In the genomic region with DNA sequence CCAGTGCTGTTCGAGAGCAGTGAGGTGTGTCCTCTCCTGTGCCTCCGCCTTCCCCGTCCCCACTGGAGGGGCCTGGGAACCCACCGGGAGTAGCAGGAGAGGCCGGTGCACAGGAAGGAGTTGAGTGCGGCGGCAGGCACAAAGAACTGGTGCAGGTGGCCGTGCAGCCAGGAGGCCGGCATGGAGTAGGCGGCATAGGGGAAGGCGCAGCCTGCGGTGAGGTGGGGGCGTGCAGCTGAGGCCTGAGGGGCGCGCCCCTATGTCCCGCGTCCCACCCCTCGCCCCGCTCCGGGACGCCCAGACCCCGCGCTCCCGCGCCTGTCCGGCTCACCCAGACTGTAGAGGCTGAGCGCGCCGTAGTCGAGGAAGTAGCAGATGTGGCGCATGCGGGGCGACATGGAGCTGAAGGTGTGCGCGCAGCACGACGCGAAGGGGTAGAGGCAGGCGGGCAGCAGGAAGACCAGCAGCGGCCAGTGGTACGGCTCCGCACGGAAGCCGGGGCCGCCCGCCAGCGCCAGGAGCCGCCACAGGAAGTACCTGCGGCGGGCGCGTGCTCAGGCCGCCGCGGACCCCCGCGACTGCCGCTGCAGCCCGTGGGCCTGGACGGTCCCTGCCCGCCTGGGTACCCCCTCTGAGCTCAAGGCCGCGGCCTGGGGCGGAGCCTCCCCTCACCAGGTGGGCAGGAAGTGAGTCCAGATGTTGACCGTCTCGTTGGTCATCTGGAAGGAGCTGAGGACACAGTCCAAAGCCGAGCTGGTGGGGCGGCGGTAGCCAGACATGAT, we compare ENCODE assay signal across 8 cellular contexts. TPM values are rescaled to one million over a fixed set of nuclear protein-coding genes. Genes with fewer than 3 reads are reported as not detected.
A peak's percentile ranks its signal among the peaks of the same experiment; 100 is the strongest.
DNase-seq lines count a peak whose midpoint lies in the region; ATAC-seq lines count a peak whose summit lies in the region.

No MANE protein-coding gene starts in this region.

- peaks cover 15% of the 10 kb centered on the region for H3K4me1 Mint-ChIP-seq in central memory CD8-positive, alpha-beta T cell
- peaks cover 14 to 22% (median 19%) of the 10 kb centered on the region in 4 donors for H3K4me1 Mint-ChIP-seq in naive thymus-derived CD8-positive, alpha-beta T cell

- peak overlapping the region; percentile 86 for H3K4me3 Mint-ChIP-seq in central memory CD8-positive, alpha-beta T cell
- peak overlapping the region; percentile 70 to 91 (median 86) for H3K4me3 Mint-ChIP-seq in naive thymus-derived CD8-positive, alpha-beta T cell

- DNase-seq in activated CD4-positive, CD25-positive, alpha-beta regulatory T cell (lab: John Stamatoyannopoulos, UW) = no peak
- peak; percentile 66 for DNase-seq in RPMI8226
- no peak for DNase-seq in central memory CD8-positive, alpha-beta T cell (ENCODE audit: low spot score in 2 of 2)
- peak in 9 of 10 donors; percentile 13 to 67 (median 32) for DNase-seq in naive thymus-derived CD8-positive, alpha-beta T cell

- POLR2A ChIA-PET in naive thymus-derived CD8-positive, alpha-beta T cell (lab: Charles Lee) = interaction anchor here (0.8 to 1.3 kb wide), 3 partner anchors 33 to 52 kb away, joined by 3 to 6 read pairs (median 5); a partner anchor contains a TSS

- peak; percentile 55 to 61 for ATAC-seq in activated CD4-positive, CD25-positive, alpha-beta regulatory T cell treated with anti-CD3 and anti-CD28 coated beads, Interleukin-2, amount 50 U/mL, for 24 hours
- peak; percentile 74 for ATAC-seq in central memory CD8-positive, alpha-beta T cell (replicated peaks; ENCODE audit: extremely low read depth, poor library complexity, severe bottlenecking)
- peak; percentile 78 to 82 for ATAC-seq in naive thymus-derived CD8-positive, alpha-beta T cell
- no peak for ATAC-seq in HG02840 (IDR thresholded peaks at IDR 0.05; ENCODE audit: low FRiP score, unreplicated experiment)
- ATAC-seq in HG03108 (IDR thresholded peaks at IDR 0.05; ENCODE audit: unreplicated experiment) = no peak
- no peak for ATAC-seq in GM19467 (IDR thresholded peaks at IDR 0.05; ENCODE audit: unreplicated experiment)

- H3K36me3 Mint-ChIP-seq in central memory CD8-positive, alpha-beta T cell (ENCODE audit: insufficient read depth) = peaks cover 22% of the 10 kb centered on the region
- peaks cover 0 to 15% (median 0%) of the 10 kb centered on the region in 3 donors for H3K36me3 Mint-ChIP-seq in naive thymus-derived CD8-positive, alpha-beta T cell

- H3K9me3 Mint-ChIP-seq in central memory CD8-positive, alpha-beta T cell = no peaks in the 10 kb centered on the region
- no peaks in the 10 kb centered on the region for H3K9me3 Mint-ChIP-seq in naive thymus-derived CD8-positive, alpha-beta T cell

- no peaks in the 10 kb centered on the region for H3K27me3 Mint-ChIP-seq in central memory CD8-positive, alpha-beta T cell
- no peaks in the 10 kb centered on the region for H3K27me3 Mint-ChIP-seq in naive thymus-derived CD8-positive, alpha-beta T cell

- H3K27ac Mint-ChIP-seq in central memory CD8-positive, alpha-beta T cell (ENCODE audit: low read depth) = peak overlapping the region; percentile 82
- H3K27ac Mint-ChIP-seq in naive thymus-derived CD8-positive, alpha-beta T cell = peak overlapping the region in 9 of 10 donors; percentile 8 to 88 (median 82)

RNA-seq across cellular contexts. Expression of a gene that starts 2.2 kb away (rescaled TPM):
- total RNA-seq in naive thymus-derived CD8-positive, alpha-beta T cell = 1 to 10 TPM; 2.8 to 3.0 TPM
- under 1 TPM; 0.15 to 0.21 (median 0.21) TPM for polyA plus RNA-seq in naive thymus-derived CD8-positive, alpha-beta T cell

RNA-seq across cellular contexts. Expression of a gene that starts 3.7 kb away (rescaled TPM):
- total RNA-seq in naive thymus-derived CD8-positive, alpha-beta T cell = 1 to 10 TPM; 6.5 to 7.8 TPM
- under 1 TPM in 1 of 3 donors, not detected in 2; 0.26 TPM for polyA plus RNA-seq in naive thymus-derived CD8-positive, alpha-beta T cell

RNA-seq across cellular contexts. Expression of a gene that starts 32.8 kb away (rescaled TPM):
- total RNA-seq in naive thymus-derived CD8-positive, alpha-beta T cell = 10 to 100 TPM; 49.1 to 54.8 TPM
- 10 to 100 TPM; 70.8 to 79.9 (median 76.5) TPM for polyA plus RNA-seq in naive thymus-derived CD8-positive, alpha-beta T cell

RNA-seq across cellular contexts. Expression of a gene that starts 37.0 kb away (rescaled TPM):
- total RNA-seq in naive thymus-derived CD8-positive, alpha-beta T cell = 10 to 100 TPM; 66.7 to 68.9 TPM
- 10 to 100 TPM in 2 of 3 donors, 1 to 10 TPM in 1; 9.5 to 28.4 (median 11.1) TPM for polyA plus RNA-seq in naive thymus-derived CD8-positive, alpha-beta T cell

RNA-seq across cellular contexts. Expression of a gene that starts 38.5 kb away (rescaled TPM):
- total RNA-seq in naive thymus-derived CD8-positive, alpha-beta T cell = 10 to 100 TPM; 15.0 to 15.6 TPM
- 1 to 10 TPM; 2.5 to 9.6 (median 4.8) TPM for polyA plus RNA-seq in naive thymus-derived CD8-positive, alpha-beta T cell

Comparison
In these comparisons a context has a peak if more than half of its experiments do, and no peak if none do; other contexts are left out.
1. ATAC-seq: peak in activated CD4-positive, CD25-positive, alpha-beta regulatory T cell treated with anti-CD3 and anti-CD28 coated beads, Interleukin-2, amount 50 U/mL, for 24 hours (2 of 2), central memory CD8-positive, alpha-beta T cell (single experiment) and naive thymus-derived CD8-positive, alpha-beta T cell (2 of 2); none in HG02840 (single experiment), HG03108 (single experiment) and GM19467 (single experiment).
2. DNase-seq: peak in RPMI8226 (single experiment) and naive thymus-derived CD8-positive, alpha-beta T cell (9 of 10); none in activated CD4-positive, CD25-positive, alpha-beta regulatory T cell (0 of 4) and central memory CD8-positive, alpha-beta T cell (0 of 2).